Comparison of ENCODE assay signal across 8 cellular contexts in the genomic region with DNA sequence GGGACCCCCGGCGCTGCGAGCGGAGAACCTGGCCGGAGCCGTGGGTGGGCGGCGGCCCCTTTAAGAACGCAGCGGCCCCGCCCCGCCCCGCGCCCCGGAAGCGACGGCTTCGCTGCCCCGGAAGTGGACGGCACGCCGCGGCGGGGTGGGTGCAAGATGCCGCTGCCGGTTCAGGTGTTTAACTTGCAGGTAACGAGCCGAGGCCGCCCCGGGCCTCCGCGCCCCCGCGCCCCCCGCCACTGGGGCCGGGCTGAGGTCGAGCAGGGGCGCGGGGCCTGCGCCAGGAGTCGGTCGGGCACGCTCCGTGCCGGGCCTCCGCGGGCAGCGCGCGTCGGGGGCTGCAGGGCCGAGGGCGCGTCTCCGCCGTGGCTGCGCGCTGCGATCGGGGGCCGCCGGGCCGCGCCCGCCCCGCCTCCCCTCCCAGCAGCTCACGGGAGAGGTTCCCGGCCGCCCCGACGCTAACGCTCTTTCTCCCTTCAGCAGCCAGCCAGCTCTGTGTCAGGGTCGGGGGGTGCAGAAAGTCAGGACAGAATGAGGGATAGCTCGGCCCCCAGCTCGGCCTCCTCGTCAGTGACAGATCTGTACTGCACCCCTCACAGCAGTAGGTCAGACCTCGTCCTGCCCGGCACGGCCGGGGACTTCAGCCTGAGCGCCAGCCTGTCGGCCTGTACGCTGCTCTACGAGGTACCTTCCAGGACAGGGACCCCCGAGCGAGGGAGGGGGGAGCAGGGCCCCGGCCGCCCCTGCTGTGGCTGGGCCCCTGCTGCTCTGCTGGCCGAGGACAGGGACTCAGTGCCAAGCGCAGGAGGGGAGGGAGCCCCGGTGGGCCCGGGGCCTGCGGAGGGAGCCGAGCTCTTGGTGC. TPM values are rescaled to one million over a fixed set of nuclear protein-coding genes. Genes with fewer than 3 reads are reported as not detected.
A peak's percentile ranks its signal among the peaks of the same experiment; 100 is the strongest.
DNase-seq lines count a peak whose midpoint lies in the region; ATAC-seq, FAIRE-seq and TF ChIP-seq lines count a peak whose summit lies in the region.

Gene GPS1, plus strand, starts transcription at position 123 of the 862 bp plus-strand sequence. Its CDS starts 34 bp downstream, at position 157.
Gene RFNG, minus strand, starts transcription at position 36 of the 862 bp plus-strand sequence. CDS start 45 bp downstream, outside the sequence.

- H2BK20ac ChIP-seq in IMR-90 (ENCODE audit: low read depth, low read length), result no peak within 1 kb of the TSS

- peak within 1 kb of the TSS; percentile 63 for H2BK5ac ChIP-seq in IMR-90 (ENCODE audit: low read depth, low read length, poor library complexity, severe bottlenecking)

- H3K79me2 ChIP-seq in SK-N-SH (ENCODE audit: insufficient read depth), result peaks cover 49% of the 10 kb centered on the region

- H4K20me1 ChIP-seq in IMR-90 (ENCODE audit: insufficient read depth, low read length) (peaks cover 7% of the 10 kb centered on the region), SK-N-SH (ENCODE audit: insufficient read depth) (peaks cover 14% of the 10 kb centered on the region; the same call in 1 of the 2 replicates)

- H3K4me3 Mint-ChIP-seq in activated naive CD4-positive, alpha-beta T cell treated with anti-CD3 and anti-CD28 coated beads, Interleukin-2, amount 50 U/mL, for 24 hours, result peak within 1 kb of the TSS; percentile 87

- TF ChIP-seq EP300 in SK-N-SH (IDR thresholded peaks at IDR 0.05; ENCODE audit: borderline replicate concordance in 1 of 2, low read depth in 1 of 2, low read length in 1 of 2), result no peak; a peak in 1 of 4 replicates

- H2BK120ac ChIP-seq in IMR-90 (ENCODE audit: low read depth, low read length), result no peak within 1 kb of the TSS; the same call in none of the 2 replicates

- H3K36me3 Mint-ChIP-seq in activated naive CD4-positive, alpha-beta T cell treated with anti-CD3 and anti-CD28 coated beads, Interleukin-2, amount 50 U/mL, for 24 hours, result no peaks in the 10 kb centered on the region

- H2BK15ac ChIP-seq in IMR-90 (ENCODE audit: low read depth, low read length), result no peak within 1 kb of the TSS

- 1% methylated on average over 60 of the region's 94 CpGs; no CpG with 5 or more reads in 1 of the 2 experiments for WGBS in IMR-90 (ENCODE audit: extremely low coverage in 2 of 2, insufficient read length in 1 of 2), 2 experiments
- 0% methylated on average over 2 of the region's 94 CpGs for WGBS in SK-N-SH (ENCODE audit: low lambda C conversion rate)
- WGBS in pancreas, 2 donors, result 0 to 1% methylated on average over 55 to 94 of the region's 94 CpGs
- WGBS in thymus, result under 1% methylated on average over 94 of the region's 94 CpGs

- H3K14ac ChIP-seq in IMR-90 (replicated peaks; ENCODE audit: low read depth, low read length), result peak within 1 kb of the TSS; percentile 71

- H3K9me3 ChIP-seq in IMR-90 (ENCODE audit: control insufficient read depth, insufficient read depth, low read length) (no peaks in the 10 kb centered on the region), SK-N-SH (no peaks in the 10 kb centered on the region), pancreas (no peaks in the 10 kb centered on the region), thymus (ENCODE audit: control insufficient read depth) (no peaks in the 10 kb centered on the region)

- H3K23ac ChIP-seq in IMR-90 (ENCODE audit: low read depth, low read length), result peak within 1 kb of the TSS; percentile 64

- H3K36me3 ChIP-seq in IMR-90 (ENCODE audit: control insufficient read depth, insufficient read depth, low read length), result peaks cover 59% of the 10 kb centered on the region
- H3K36me3 ChIP-seq in SK-N-SH (replicated peaks in 1 of 2; ENCODE audit: control insufficient read depth in 1 of 2, insufficient read depth in 2 of 2, low read length in 1 of 2), result peaks cover 35 to 69% of the 10 kb centered on the region in 2 experiments
- H3K36me3 ChIP-seq in pancreas, result peaks cover 0 to 17% (median 4%) of the 10 kb centered on the region in 3 donors
- H3K36me3 ChIP-seq in thymus (ENCODE audit: control insufficient read depth, insufficient read depth), result peaks cover 58% of the 10 kb centered on the region

- peak within 1 kb of the TSS; percentile 23 for H4K91ac ChIP-seq in IMR-90 (ENCODE audit: insufficient read depth, low read depth, low read length)

- peak within 1 kb of the TSS; percentile 84 to 91 for H4K8ac ChIP-seq in IMR-90 (ENCODE audit: low read depth in 2 of 2, low read length in 2 of 2)

- no peaks in the 10 kb centered on the region for H3K27me3 ChIP-seq in IMR-90 (ENCODE audit: control insufficient read depth, insufficient read depth, low read length)
- H3K27me3 ChIP-seq in SK-N-SH (ENCODE audit: insufficient read depth), result no peaks in the 10 kb centered on the region
- H3K27me3 ChIP-seq in pancreas, result no peaks in the 10 kb centered on the region
- no peaks in the 10 kb centered on the region for H3K27me3 ChIP-seq in thymus (ENCODE audit: control insufficient read depth, insufficient read depth)

- peak; percentile 26 for DNase-seq in A172 (ENCODE audit: low spot score)
- peak; percentile 16 for DNase-seq in IMR-90
- DNase-seq in SK-N-SH, result peak; percentile 99
- DNase-seq in Right ventricle myocardium inferior (ENCODE audit: missing footprints), result peak; percentile 92
- DNase-seq in pancreas, result peak; percentile 67 to 93 (median 79)

- H3K27ac ChIP-seq in IMR-90 (ENCODE audit: insufficient read depth, low read length), result peak within 1 kb of the TSS; percentile 72
- peak within 1 kb of the TSS; percentile 37 to 74; a peak in 3 of 4 replicates for H3K27ac ChIP-seq in SK-N-SH (ENCODE audit: low read depth in 2 of 2, low read length in 1 of 2)
- no peak within 1 kb of the TSS for H3K27ac ChIP-seq in pancreas
- peak within 1 kb of the TSS; percentile 36 for H3K27ac ChIP-seq in thymus (ENCODE audit: low read depth)

- H3K56ac ChIP-seq in IMR-90 (ENCODE audit: extremely low read depth, insufficient read depth, low read length), result no peak within 1 kb of the TSS; the same call in 1 of the 2 replicates

- no peak for FAIRE-seq in pancreas (lab: Jason Lieb, UNC)

- no peak within 1 kb of the TSS; the same call in 1 of the 2 replicates for H3K18ac ChIP-seq in IMR-90 (ENCODE audit: low read depth, low read length)

- TF ChIP-seq POLR2A in IMR-90 (IDR thresholded peaks at IDR 0.05; ENCODE audit: low read depth, low read length), result no peak

- H2AFZ ChIP-seq in IMR-90 (replicated peaks; ENCODE audit: low read length, poor library complexity), result peak within 1 kb of the TSS; percentile 91
- peak within 1 kb of the TSS; percentile 32; the same call in 1 of the 2 replicates for H2AFZ ChIP-seq in SK-N-SH (ENCODE audit: low read depth)

- CTCF ChIA-PET in IMR-90 (lab: Yijun Ruan, JAX) (no interaction called here), SK-N-SH (lab: Yijun Ruan, JAX) (interaction anchor here (0.8 to 5.1 kb wide), 9 partner anchors 12 to 182 kb away, joined by 3 to 45 read pairs (median 3); partner anchors contain the start of genes DCXR and FASN)

- H3K4me1 ChIP-seq in IMR-90 (ENCODE audit: control insufficient read depth, insufficient read depth, low read length), result peaks cover 18% of the 10 kb centered on the region
- H3K4me1 ChIP-seq in SK-N-SH (ENCODE audit: control insufficient read depth in 1 of 2, insufficient read depth in 2 of 2, low read depth in 1 of 2, low read length in 1 of 2), result peaks cover 0 to 25% of the 10 kb centered on the region in 2 experiments; a peak in 2 of 4 replicates
- peaks cover 0 to 11% (median 0%) of the 10 kb centered on the region in 3 donors for H3K4me1 ChIP-seq in pancreas
- peaks cover 16% of the 10 kb centered on the region for H3K4me1 ChIP-seq in thymus (ENCODE audit: control insufficient read depth, insufficient read depth, low read length)

- peak within 1 kb of the TSS; percentile 51 for H3K27ac Mint-ChIP-seq in activated naive CD4-positive, alpha-beta T cell treated with anti-CD3 and anti-CD28 coated beads, Interleukin-2, amount 50 U/mL, for 24 hours

- H2AK5ac ChIP-seq in IMR-90 (ENCODE audit: low read depth, low read length), result peak within 1 kb of the TSS; percentile 96

- peak within 1 kb of the TSS; percentile 81 for H4K5ac ChIP-seq in IMR-90 (ENCODE audit: low read depth, low read length)

- H2AK9ac ChIP-seq in IMR-90 (replicated peaks; ENCODE audit: low read depth, low read length, poor library complexity), result peak within 1 kb of the TSS; percentile 100

- H3K9ac ChIP-seq in IMR-90 (ENCODE audit: low read depth, low read length), result peak within 1 kb of the TSS; percentile 94
- peak within 1 kb of the TSS; percentile 95 for H3K9ac ChIP-seq in SK-N-SH

- H3K9me3 Mint-ChIP-seq in activated naive CD4-positive, alpha-beta T cell treated with anti-CD3 and anti-CD28 coated beads, Interleukin-2, amount 50 U/mL, for 24 hours, result no peaks in the 10 kb centered on the region

- TF ChIP-seq RAD21 in IMR-90 (IDR thresholded peaks at IDR 0.05; ENCODE audit: low read length), result no peak
- TF ChIP-seq RAD21 in SK-N-SH (IDR thresholded peaks at IDR 0.05; ENCODE audit: low read length), result no peak

- TF ChIP-seq CTCF in IMR-90 (conservative IDR thresholded peaks at IDR 0.05; ENCODE audit: low read depth, low read length), result no peak
- no peak for TF ChIP-seq CTCF in SK-N-SH (IDR thresholded peaks at IDR 0.05)
- TF ChIP-seq CTCF in pancreas (IDR thresholded peaks at IDR 0.05), result no peak

- POLR2A ChIA-PET in IMR-90 (lab: Charles Lee; ENCODE audit: unreplicated experiment) (no interaction called here), SK-N-SH (lab: Yijun Ruan, JAX) (interaction anchor here (0.6 to 1.0 kb wide), 4 partner anchors 8 to 21 kb away, joined by 3 to 4 read pairs (median 3); partner anchors contain the start of genes DCXR and DUS1L)

- BruUV-seq in IMR-90 (replicated peaks; lab: Mats Ljungman, UMichigan), result no TSS peak

- dilution Hi-C loops in IMR-90 (cut with HindIII; ENCODE audit: low sequenced_read_pairs, unreplicated experiment), result no loop called here

- in situ Hi-C loops in IMR-90 (cut with MboI; ENCODE audit: low sequenced_read_pairs), result no loop called here

- H3K4ac ChIP-seq in IMR-90 (ENCODE audit: low read depth, low read length), result peak within 1 kb of the TSS; percentile 87

- H3K4me3 ChIP-seq in IMR-90 (ENCODE audit: insufficient read depth, low read depth, low read length), result peak within 1 kb of the TSS; percentile 99
- peak within 1 kb of the TSS; percentile 99 to 100 for H3K4me3 ChIP-seq in SK-N-SH (ENCODE audit: low read depth in 2 of 2, low read length in 1 of 2)
- H3K4me3 ChIP-seq in pancreas, result peak within 1 kb of the TSS; percentile 68 to 92 (median 84)
- H3K4me3 ChIP-seq in thymus (ENCODE audit: low read length), result peak within 1 kb of the TSS; percentile 94

- ATAC-seq in GM18867 (IDR thresholded peaks at IDR 0.05; ENCODE audit: unreplicated experiment) (peak; percentile 50), IMR-90 (ENCODE audit: low read depth) (peak; percentile 86), Right ventricle myocardium inferior (peak; percentile 65), pancreas (peak; percentile 83 to 94 (median 88))

- H3K9me1 ChIP-seq in IMR-90 (ENCODE audit: insufficient read depth, low read length), result peaks cover 7% of the 10 kb centered on the region

- H3K4me1 Mint-ChIP-seq in activated naive CD4-positive, alpha-beta T cell treated with anti-CD3 and anti-CD28 coated beads, Interleukin-2, amount 50 U/mL, for 24 hours, result peaks cover 14% of the 10 kb centered on the region

- H3K4me2 ChIP-seq in IMR-90 (ENCODE audit: low read depth, low read length) (peak within 1 kb of the TSS; percentile 93), SK-N-SH (peak within 1 kb of the TSS; percentile 100)

- H3K79me1 ChIP-seq in IMR-90 (ENCODE audit: low read depth in 1 of 2, low read length in 2 of 2), result peaks cover 16 to 45% of the 10 kb centered on the region in 2 experiments

- peaks cover 3% of the 10 kb centered on the region for H3F3A ChIP-seq in SK-N-SH (replicated peaks; ENCODE audit: insufficient read depth)

- no peaks in the 10 kb centered on the region for H3K9me2 ChIP-seq in SK-N-SH

- no peaks in the 10 kb centered on the region for H3K27me3 Mint-ChIP-seq in activated naive CD4-positive, alpha-beta T cell treated with anti-CD3 and anti-CD28 coated beads, Interleukin-2, amount 50 U/mL, for 24 hours

- intact Hi-C loops in IMR-90 (cut with micrococcal nuclease), result no loop called here
- intact Hi-C loops in Right ventricle myocardium inferior (cut with DNase I), result no loop called here
- intact Hi-C loops in pancreas (cut with DNase I), result no loop called here

RNA-seq across cellular contexts. Expression of gene GPS1, which starts in this region (rescaled TPM):
- total RNA-seq in A172 (2014; rRNA removed; shearing (Covaris generic)), result 185 and 187 TPM in 2 replicates
- total RNA-seq in IMR-90 (2012; rRNA removed) (177 and 181 TPM in 2 replicates), Right ventricle myocardium inferior (80.9 TPM), pancreas (10 to 100 TPM; 43.0 to 61.9 (median 49.1) TPM)
- polyA plus RNA-seq in IMR-90 (2012; rRNA removed) (157 and 168 TPM in 2 replicates), SK-N-SH (2012; rRNA removed) (264 and 272 TPM in 2 replicates), pancreas (100 to 1,000 TPM; 142 to 149 TPM), thymus (98.3 TPM)
- polyA plus RNA-seq in IMR-90 (2012; cell fraction: cytosol; rRNA removed), result 93.5 and 156 TPM in 2 replicates
- polyA plus RNA-seq in IMR-90 (2012; cell fraction: nucleus; rRNA removed; ENCODE audit: low replicate concordance), result 234 and 517 TPM in 2 replicates
- 79.9 and 147 TPM in 2 replicates for polyA plus RNA-seq in SK-N-SH (2012; cell fraction: cytosol; rRNA removed)
- 584 and 643 TPM in 2 replicates for polyA plus RNA-seq in SK-N-SH (2012; cell fraction: nucleus; rRNA removed)

RNA-seq across cellular contexts. Expression of gene RFNG, which starts in this region (rescaled TPM):
- 42.8 and 50.1 TPM in 2 replicates for total RNA-seq in A172 (2014; rRNA removed; shearing (Covaris generic))
- total RNA-seq in IMR-90 (2012; rRNA removed) (6.8 and 8.6 TPM in 2 replicates), Right ventricle myocardium inferior (19.3 TPM), pancreas (10 to 100 TPM; 18.2 to 30.8 (median 28.4) TPM)
- polyA plus RNA-seq in IMR-90 (2012; rRNA removed) (47.3 and 51.1 TPM in 2 replicates), SK-N-SH (2012; rRNA removed) (54.4 and 68.6 TPM in 2 replicates), pancreas (10 to 100 TPM; 57.9 to 59.1 TPM), thymus (45.4 TPM)
- polyA plus RNA-seq in IMR-90 (2012; cell fraction: cytosol; rRNA removed), result 27.2 and 51.3 TPM in 2 replicates
- 271 and 643 TPM in 2 replicates for polyA plus RNA-seq in IMR-90 (2012; cell fraction: nucleus; rRNA removed; ENCODE audit: low replicate concordance)
- polyA plus RNA-seq in SK-N-SH (2012; cell fraction: cytosol; rRNA removed), result 22.9 and 37.2 TPM in 2 replicates
- polyA plus RNA-seq in SK-N-SH (2012; cell fraction: nucleus; rRNA removed), result 329 and 368 TPM in 2 replicates

Comparison
In these comparisons a context has a peak if more than half of its experiments do, and no peak if none do; other contexts are left out.
1. DNase-seq: peak in every context shown above with its lines; median percentile 99 in SK-N-SH; 92 in Right ventricle myocardium inferior; 79 in pancreas; 26 in A172; 16 in IMR-90.
2. H3K27ac ChIP-seq: peak in IMR-90 (single experiment), SK-N-SH (2 of 2) and thymus (single experiment); none in pancreas (0 of 4).
3. Peak in every context shown above with its lines, with median percentiles within 50 percentile points of each other: ATAC-seq and H3K4me3 ChIP-seq.